2 cellular contexts compared by ENCODE assay signal in genomic region chr9:109358968-109359603, GRCh38. TPM values are rescaled to one million over a fixed set of nuclear protein-coding genes. Genes with fewer than 3 reads are reported as not detected.
"Had no signal": no experiment of that assay in that cellular context is flagged by ENCODE, and none has a peak within 500 bp of the region (broad histone marks: within the 10 kb centered on the region; RNA-seq: fewer than 3 reads in every experiment).

No MANE protein-coding gene starts in this region.

RNA-seq across cellular contexts. Expression of gene EPB41L4B, which starts 38.2 kb away (rescaled TPM):
- total RNA-seq: natural killer cell had no signal
- polyA plus RNA-seq: naive thymus-derived CD4-positive, alpha-beta T cell had no signal
